In genomic region chr11:112086422-112087191, GRCh38 we compare ENCODE assay signal across 8 cellular contexts. TPM values are rescaled to one million over a fixed set of nuclear protein-coding genes. Genes with fewer than 3 reads are reported as not detected.
DNase-seq lines count a peak whose midpoint lies in the region; ATAC-seq, FAIRE-seq and TF ChIP-seq lines count a peak whose summit lies in the region.

Gene SDHD, plus strand, starts transcription at chr11:112086873. Its CDS starts 35 bp downstream, at chr11:112086908.
Gene TIMM8B, minus strand, starts transcription at chr11:112086756. Its CDS starts 33 bp downstream, at chr11:112086723.

- intact Hi-C loops in body of pancreas (cut with DNase I) (no loop called here), sigmoid colon (cut with DNase I) (loop anchor here (5.0 kb wide), 1 partner anchor 209 kb away; the partner anchor contains the start of genes CFAP68 and FDXACB1)

- TF ChIP-seq EP300 in sigmoid colon (IDR thresholded peaks at IDR 0.05): no peak

- peak; percentile 32 for FAIRE-seq in TTC549 (lab: Jason Lieb, UNC)

- H3K4me1 ChIP-seq in body of pancreas (peaks cover 32% of the 10 kb centered on the region), sigmoid colon (peaks cover 0 to 38% (median 33%) of the 10 kb centered on the region in 4 donors)

- peak in 4 of 7 experiments; percentile 40 to 54 (median 47) for TF ChIP-seq CTCF in body of pancreas (IDR thresholded peaks at IDR 0.05)
- TF ChIP-seq CTCF in sigmoid colon (IDR thresholded peaks at IDR 0.05): peak in 2 of 4 experiments; percentile 20 to 36

- H3K36me3 ChIP-seq in body of pancreas (replicated peaks in 1 of 2; ENCODE audit: insufficient read depth in 1 of 2, low read depth in 2 of 2): peaks cover 0 to 22% of the 10 kb centered on the region in 2 donors
- peaks cover 10 to 76% (median 46%) of the 10 kb centered on the region in 4 donors for H3K36me3 ChIP-seq in sigmoid colon

- no peaks in the 10 kb centered on the region for H3K9me3 ChIP-seq in body of pancreas
- no peaks in the 10 kb centered on the region for H3K9me3 ChIP-seq in sigmoid colon

- H3K4me3 ChIP-seq in body of pancreas (peak within 1 kb of the TSS; percentile 33 to 96), sigmoid colon (peak within 1 kb of the TSS; percentile 74 to 81 (median 75))

- H3K27me3 ChIP-seq in body of pancreas (no peaks in the 10 kb centered on the region), sigmoid colon (no peaks in the 10 kb centered on the region)

- peak within 1 kb of the TSS; percentile 59 to 78 (median 66) for H3K27ac ChIP-seq in body of pancreas
- H3K27ac ChIP-seq in sigmoid colon: peak within 1 kb of the TSS; percentile 81 to 86 (median 82)

- TF ChIP-seq POLR2A in body of pancreas (IDR thresholded peaks at IDR 0.05) (peak; percentile 21 to 81 (median 75)), sigmoid colon (IDR thresholded peaks at IDR 0.05) (peak; percentile 37 to 53)

- WGBS in body of pancreas, 2 donors: 0% methylated on average over 41 to 45 of the region's 45 CpGs
- WGBS in sigmoid colon, 2 donors: 0% methylated on average over 45 of the region's 45 CpGs

- peak; percentile 87 for DNase-seq in A172 (ENCODE audit: low spot score)
- DNase-seq in NCI-H2107 treated with DMSO at 0.1 percent for 48 hours (lab: John Stamatoyannopoulos, UW; ENCODE audit: unreplicated experiment): peak; percentile 96
- DNase-seq in body of pancreas: peak; percentile 95 to 97 (median 96)
- peak; percentile 89 for DNase-seq in iPS DF 19.7 (ENCODE audit: low read depth, low spot score)
- peak; percentile 98 for DNase-seq in sigmoid colon

- ATAC-seq in GM18520 (IDR thresholded peaks at IDR 0.05; ENCODE audit: unreplicated experiment) (peak; percentile 79), HG03064 (IDR thresholded peaks at IDR 0.05; ENCODE audit: low read depth, unreplicated experiment) (peak; percentile 82), body of pancreas (peak; percentile 99)

RNA-seq across cellular contexts. Expression of gene SDHD, which starts in this region (rescaled TPM):
- 109 and 124 TPM in 2 replicates for total RNA-seq in A172 (2014; rRNA removed; shearing (Covaris generic))
- total RNA-seq in body of pancreas: 10 to 100 TPM; 27.4 to 68.5 TPM
- 100 to 1,000 TPM in 3 of 4 donors, 10 to 100 TPM in 1; 96.4 to 169 (median 134) TPM for total RNA-seq in sigmoid colon
- 100 to 1,000 TPM; 160 to 545 (median 304) TPM for polyA plus RNA-seq in sigmoid colon

RNA-seq across cellular contexts. Expression of gene TIMM8B, which starts in this region (rescaled TPM):
- total RNA-seq in A172 (2014; rRNA removed; shearing (Covaris generic)): 56.7 and 61.3 TPM in 2 replicates
- total RNA-seq in body of pancreas (1 to 10 TPM; 7.5 to 9.6 TPM), sigmoid colon (10 to 100 TPM; 19.1 to 62.1 (median 40.5) TPM)
- 100 to 1,000 TPM; 152 to 153 (median 153) TPM for polyA plus RNA-seq in sigmoid colon

Comparison
In these comparisons a context has a peak if more than half of its experiments do, and no peak if none do; other contexts are left out.
1. Peak in every context shown above with its lines: DNase-seq, ATAC-seq, H3K4me3 ChIP-seq and H3K27ac ChIP-seq.